8 cellular contexts compared by ENCODE assay signal in genomic region chr1:213987422-213987875, GRCh38. TPM values are rescaled to one million over a fixed set of nuclear protein-coding genes. Genes with fewer than 3 reads are reported as not detected.
A peak's percentile ranks its signal among the peaks of the same experiment; 100 is the strongest.
DNase-seq lines count a peak whose midpoint lies in the region; ATAC-seq, FAIRE-seq and TF ChIP-seq lines count a peak whose summit lies in the region.

No MANE protein-coding gene starts in this region.

- H3K27ac ChIP-seq in MM.1S (ENCODE audit: low read length) (peak overlapping the region; percentile 75; the same call in 1 of the 2 replicates), mesodermal cell (ENCODE audit: low read depth, low read length, severe bottlenecking) (peak overlapping the region; percentile 79)

- ATAC-seq in GM21423 (IDR thresholded peaks at IDR 0.05; ENCODE audit: unreplicated experiment), result peak; percentile 29

- peak overlapping the region; percentile 88 for H3K4me3 Mint-ChIP-seq in chondrocyte (ENCODE audit: unreplicated experiment)

- WGBS in mesodermal cell (ENCODE audit: insufficient coverage in 2 of 2), 2 experiments, result 0% methylated on average over 4 of the region's 32 CpGs

- H2AFZ ChIP-seq in MM.1S (ENCODE audit: low read length), result peak overlapping the region; percentile 85

- H3K36me3 Mint-ChIP-seq in chondrocyte (ENCODE audit: low read depth), result no peaks in the 10 kb centered on the region

- H3K27me3 Mint-ChIP-seq in chondrocyte (ENCODE audit: low read depth), result peaks cover 78% of the 10 kb centered on the region

- H3K9me2 ChIP-seq in MM.1S (replicated peaks; ENCODE audit: insufficient read depth, low read length), result no peaks in the 10 kb centered on the region

- peaks cover 37% of the 10 kb centered on the region for H3K27me3 ChIP-seq in MM.1S (replicated peaks; ENCODE audit: insufficient read depth, low read length)

- H3K79me2 ChIP-seq in MM.1S (ENCODE audit: low read length), result no peaks in the 10 kb centered on the region

- no peak for TF ChIP-seq CTCF in MM.1S (IDR thresholded peaks at IDR 0.05; ENCODE audit: low read length)
- TF ChIP-seq CTCF in chondrocyte (IDR thresholded peaks at IDR 0.05), result no peak

- no peaks in the 10 kb centered on the region for H3K9me3 ChIP-seq in MM.1S (replicated peaks; ENCODE audit: insufficient read depth, low read length)
- no peaks in the 10 kb centered on the region for H3K9me3 ChIP-seq in mesodermal cell (ENCODE audit: control insufficient read depth, low read length)

- H3K4me1 ChIP-seq in MM.1S (ENCODE audit: low read length) (peaks cover 13% of the 10 kb centered on the region), mesodermal cell (ENCODE audit: control insufficient read depth, insufficient read depth, low read length, poor library complexity, severe bottlenecking) (peaks cover 29% of the 10 kb centered on the region)

- H3K9me3 Mint-ChIP-seq in chondrocyte (ENCODE audit: low read depth), result no peaks in the 10 kb centered on the region

- peak overlapping the region; percentile 80 for H3K4me3 ChIP-seq in MM.1S (ENCODE audit: low read length)
- peak overlapping the region; percentile 65 for H3K4me3 ChIP-seq in mesodermal cell (ENCODE audit: extremely low read depth, insufficient read depth, low read length, poor library complexity, severe bottlenecking)

- H3K27ac Mint-ChIP-seq in chondrocyte (ENCODE audit: unreplicated experiment), result peak overlapping the region; percentile 86

- no peaks in the 10 kb centered on the region for H3K36me3 ChIP-seq in MM.1S (replicated peaks; ENCODE audit: insufficient read depth, low read length)
- no peaks in the 10 kb centered on the region for H3K36me3 ChIP-seq in mesodermal cell (ENCODE audit: control insufficient read depth, insufficient read depth, low read length)

- no peaks in the 10 kb centered on the region for H4K20me1 ChIP-seq in MM.1S (ENCODE audit: insufficient read depth, low read length)

- FAIRE-seq in urothelium cell line (lab: Jason Lieb, UNC), result no peak

- peaks cover 33% of the 10 kb centered on the region for H3K4me1 Mint-ChIP-seq in chondrocyte (ENCODE audit: low read depth)

- peak overlapping the region; percentile 66; the same call in 1 of the 2 replicates for H3K9ac ChIP-seq in MM.1S (ENCODE audit: low read length)

- H3K4me2 ChIP-seq in MM.1S (ENCODE audit: low read depth, low read length), result peak overlapping the region; percentile 98

- DNase-seq in COLO668 (lab: John Stamatoyannopoulos, UW; ENCODE audit: unreplicated experiment) (peak; percentile 85), MM.1S (peak; percentile 62), chondrocyte (ENCODE audit: low spot score) (no peak), A172 (ENCODE audit: low spot score) (no peak), urothelium cell line (ENCODE audit: low spot score) (no peak), SW 1271 (lab: John Stamatoyannopoulos, UW) (no peak)

- peaks cover 40% of the 10 kb centered on the region for H3F3A ChIP-seq in MM.1S (ENCODE audit: insufficient read depth, low read length)

RNA-seq across cellular contexts. Expression of gene PROX1, which starts 0.3 kb away (rescaled TPM):
- total RNA-seq in chondrocyte, result 0.28 to 0.36 TPM (median 0.32 TPM) in 3 replicates
- 4.0 TPM for polyA plus RNA-seq in mesodermal cell (2013, experiment 1 of 2)
- 5.0 TPM for polyA plus RNA-seq in mesodermal cell (2013, experiment 2 of 2)
- 0.22 TPM in 1 of 2 replicates, not detected in the other for total RNA-seq in A172 (2014; rRNA removed; shearing (Covaris generic))

Comparison
In these comparisons a context has a peak if more than half of its experiments do, and no peak if none do; other contexts are left out.
1. DNase-seq: peak in COLO668 (single experiment) and MM.1S (single experiment); none in chondrocyte (single experiment), A172 (single experiment), urothelium cell line (single experiment) and SW 1271 (0 of 2).